1 cellular context compared by ENCODE assay signal in the genomic region with DNA sequence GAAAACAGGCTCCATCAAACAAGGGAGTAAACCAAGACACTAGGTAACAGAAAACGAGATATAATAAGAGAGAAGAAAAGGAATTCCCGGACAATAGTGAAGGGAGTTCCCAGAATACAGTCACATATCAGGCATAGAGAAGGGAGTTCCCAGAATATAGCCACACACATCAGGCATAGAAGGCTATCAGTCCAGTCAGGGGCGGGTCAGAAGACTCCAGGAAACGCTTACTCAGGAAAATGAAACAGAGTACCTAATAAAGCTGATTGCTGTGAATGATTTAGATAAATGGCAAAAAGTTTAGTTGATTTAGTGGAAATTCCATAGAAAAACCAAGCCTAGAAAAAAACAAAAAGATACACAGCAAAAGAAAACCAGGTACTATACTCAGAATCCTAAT.
TF ChIP-seq lines count a peak whose summit lies in the region.

No MANE protein-coding gene starts in this region.

TF ChIP-seq in K562, 482 proteins besides CTCF, POLR2A, EP300 and RAD21:
- TF ChIP-seq, protein P1, sequence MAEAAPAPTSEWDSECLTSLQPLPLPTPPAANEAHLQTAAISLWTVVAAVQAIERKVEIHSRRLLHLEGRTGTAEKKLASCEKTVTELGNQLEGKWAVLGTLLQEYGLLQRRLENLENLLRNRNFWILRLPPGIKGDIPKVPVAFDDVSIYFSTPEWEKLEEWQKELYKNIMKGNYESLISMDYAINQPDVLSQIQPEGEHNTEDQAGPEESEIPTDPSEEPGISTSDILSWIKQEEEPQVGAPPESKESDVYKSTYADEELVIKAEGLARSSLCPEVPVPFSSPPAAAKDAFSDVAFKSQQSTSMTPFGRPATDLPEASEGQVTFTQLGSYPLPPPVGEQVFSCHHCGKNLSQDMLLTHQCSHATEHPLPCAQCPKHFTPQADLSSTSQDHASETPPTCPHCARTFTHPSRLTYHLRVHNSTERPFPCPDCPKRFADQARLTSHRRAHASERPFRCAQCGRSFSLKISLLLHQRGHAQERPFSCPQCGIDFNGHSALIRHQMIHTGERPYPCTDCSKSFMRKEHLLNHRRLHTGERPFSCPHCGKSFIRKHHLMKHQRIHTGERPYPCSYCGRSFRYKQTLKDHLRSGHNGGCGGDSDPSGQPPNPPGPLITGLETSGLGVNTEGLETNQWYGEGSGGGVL (CRISPR knock-in tag; IDR thresholded peaks at IDR 0.05) = no peak
- TF ChIP-seq KDM4B (IDR thresholded peaks at IDR 0.05; ENCODE audit: borderline replicate concordance in 2 of 2, low read depth in 1 of 2) (no peak), ASH1L (IDR thresholded peaks at IDR 0.05; ENCODE audit: borderline replicate concordance, low read depth, partially characterized antibody) (no peak), PURB (CRISPR knock-in tag; IDR thresholded peaks at IDR 0.05; ENCODE audit: low read depth) (no peak), PBX2 (CRISPR knock-in tag; IDR thresholded peaks at IDR 0.05; ENCODE audit: low read depth) (no peak), PBX2 (tag; conservative IDR thresholded peaks at IDR 0.05; ENCODE audit: low read depth) (0 out of 2 replicates have a peak, but pooled peaks have one; percentile 33), MAFF (IDR thresholded peaks at IDR 0.05; ENCODE audit: low read length) (peak; percentile 77), E2F6 (IDR thresholded peaks at IDR 0.05; ENCODE audit: borderline replicate concordance in 1 of 2, extremely low read depth in 1 of 2, insufficient read depth in 1 of 2, insufficient read length in 1 of 2, low read depth in 1 of 2, low read length in 1 of 2, poor library complexity in 1 of 2, severe bottlenecking in 1 of 2) (no peak), REST (CRISPR knock-in tag; IDR thresholded peaks at IDR 0.05; ENCODE audit: low read depth) (no peak), KLF6 (CRISPR knock-in tag; IDR thresholded peaks at IDR 0.05; ENCODE audit: borderline replicate concordance) (no peak), C11orf30 (IDR thresholded peaks at IDR 0.05; ENCODE audit: low read depth) (peak; percentile 91), MAFG (tag; conservative IDR thresholded peaks at IDR 0.05) (peak; percentile 87), NR4A1 (CRISPR knock-in tag; IDR thresholded peaks at IDR 0.05) (no peak), NR4A1 (tag; IDR thresholded peaks at IDR 0.05) (no peak), RUNX1 (IDR thresholded peaks at IDR 0.05; ENCODE audit: low read depth) (no peak), MAFK (IDR thresholded peaks at IDR 0.05; ENCODE audit: low read length) (peak; percentile 69), IRF2 (CRISPR knock-in tag; IDR thresholded peaks at IDR 0.05) (no peak), ZNF316 (IDR thresholded peaks at IDR 0.05) (peak; percentile 92), SP1 (CRISPR knock-in tag; IDR thresholded peaks at IDR 0.05) (no peak), SREBF2 (CRISPR knock-in tag; IDR thresholded peaks at IDR 0.05) (no peak), ZSCAN32 (CRISPR knock-in tag; IDR thresholded peaks at IDR 0.05) (no peak), KAT8 (IDR thresholded peaks at IDR 0.05; ENCODE audit: low read depth) (no peak)
- TF ChIP-seq, protein P2, sequence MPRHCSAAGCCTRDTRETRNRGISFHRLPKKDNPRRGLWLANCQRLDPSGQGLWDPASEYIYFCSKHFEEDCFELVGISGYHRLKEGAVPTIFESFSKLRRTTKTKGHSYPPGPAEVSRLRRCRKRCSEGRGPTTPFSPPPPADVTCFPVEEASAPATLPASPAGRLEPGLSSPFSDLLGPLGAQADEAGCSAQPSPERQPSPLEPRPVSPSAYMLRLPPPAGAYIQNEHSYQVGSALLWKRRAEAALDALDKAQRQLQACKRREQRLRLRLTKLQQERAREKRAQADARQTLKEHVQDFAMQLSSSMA (CRISPR knock-in tag; IDR thresholded peaks at IDR 0.05) = no peak
